ENCODE assay signal across 27 cellular contexts in the genomic region with DNA sequence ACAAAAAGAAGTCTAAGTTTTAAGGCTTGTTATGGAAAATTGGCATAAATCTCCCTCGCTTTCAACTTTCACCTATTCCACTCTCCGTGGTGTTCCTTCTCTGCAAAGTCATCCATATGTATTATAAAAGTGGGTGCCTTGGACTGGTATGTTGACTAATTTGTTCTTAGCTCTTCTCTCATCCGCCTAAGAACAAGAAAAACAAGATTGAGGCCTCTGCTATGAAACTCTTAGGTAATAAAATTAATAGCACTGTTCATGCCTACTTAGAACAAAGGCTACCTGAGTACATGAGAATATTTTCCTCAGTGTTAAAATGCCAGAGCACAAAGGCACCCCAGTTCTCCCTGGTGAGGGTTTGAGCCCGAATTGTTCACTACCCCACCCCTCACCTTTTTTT. TPM values are rescaled to one million over a fixed set of nuclear protein-coding genes. Genes with fewer than 3 reads are reported as not detected.
DNase-seq lines count a peak whose midpoint lies in the region; ATAC-seq and TF ChIP-seq lines count a peak whose summit lies in the region.
"Had no signal": no experiment of that assay in that cellular context is flagged by ENCODE, and none has a peak within 500 bp of the region (broad histone marks: within the 10 kb centered on the region; RNA-seq: fewer than 3 reads in every experiment).

No MANE protein-coding gene starts in this region.

- H3K27ac Mint-ChIP-seq in WTC11 (no peak overlapping the region), natural killer cell (no peak overlapping the region)
- H3K27ac Mint-ChIP-seq: activated CD4-positive, alpha-beta memory T cell treated with anti-CD3 and anti-CD28 coated beads for 36 hours; HFFc6; stimulated activated memory B cell treated with anti-CD40 and anti-IgM and Interleukin-4, amounts not matched to agents 10 μg/mL and 1 μg/mL and 100 μg/mL, for 72 hours had no signal

- TF ChIP-seq POLR2A in transverse colon (IDR thresholded peaks at IDR 0.05): no peak

- H3K27ac ChIP-seq in iPS-20b (ENCODE audit: low read length) (no peak overlapping the region), transverse colon (peak overlapping the region; percentile 84 to 88 (median 86))
- H3K27ac ChIP-seq: adrenal gland, ovary, sigmoid colon, SK-N-MC, thoracic aorta had no signal

- CTCF ChIA-PET in WTC11 (lab: Charles Lee): no interaction called here

- no peak for ATAC-seq in WTC11
- no peak for ATAC-seq in GM18867 (IDR thresholded peaks at IDR 0.05; ENCODE audit: unreplicated experiment)
- ATAC-seq in GM19467 (IDR thresholded peaks at IDR 0.05; ENCODE audit: unreplicated experiment): no peak
- no peak for ATAC-seq in natural killer cell
- ATAC-seq: gastrocnemius medialis; K562; naive thymus-derived CD8-positive, alpha-beta T cell; Panc1; stimulated activated memory B cell treated with anti-CD40 and anti-IgM and Interleukin-4, amounts not matched to agents 10 μg/mL and 1 μg/mL and 100 μg/mL, for 72 hours had no signal

- DNase-seq in HT-29 (ENCODE audit: low spot score) (peak; percentile 73), WTC11 (ENCODE audit: low spot score) (no peak), transverse colon (no peak), natural killer cell (no peak)
- DNase-seq: activated CD4-positive, alpha-beta memory T cell treated with anti-CD3 and anti-CD28 coated beads for 36 hours; activated gamma-delta T cell treated with Interleukin-2 at 50 U/mL for 16 hours; activated T-cell treated with anti-CD3 and anti-CD28 coated beads for 4 hours; adrenal gland; gastrocnemius medialis; HFFc6; kidney glomerular epithelial cell; mesenchymal stem cell; MV-4-11; naive thymus-derived CD8-positive, alpha-beta T cell; NCI-H1694 treated with DMSO at 0.1 percent for 48 hours; NCI-H748 treated with DMSO at 0.1 percent for 48 hours; ovary; sigmoid colon had no signal

- H3K4me3 Mint-ChIP-seq in WTC11: peak overlapping the region; percentile 88; the same call in 1 of the 2 replicates
- H3K4me3 Mint-ChIP-seq in natural killer cell: no peak overlapping the region

- 71 to 72% methylated on average over 4 of the region's 4 CpGs for WGBS in transverse colon (ENCODE audit: low coverage in 1 of 2), 2 donors

- TF ChIP-seq CTCF in WTC11 (IDR thresholded peaks at IDR 0.05) (no peak), transverse colon (IDR thresholded peaks at IDR 0.05) (no peak), natural killer cell (IDR thresholded peaks at IDR 0.05) (no peak)

- H3K9me3 ChIP-seq in iPS-20b (ENCODE audit: insufficient read depth, low read depth, low read length) (peaks cover 7% of the 10 kb centered on the region), transverse colon (no peaks in the 10 kb centered on the region)
- H3K9me3 ChIP-seq: adrenal gland, gastrocnemius medialis, ovary, sigmoid colon, thoracic aorta had no signal

- intact Hi-C loops in transverse colon (cut with DNase I; ENCODE audit: low total_unique reads) (no loop called here), natural killer cell (cut with micrococcal nuclease) (no loop called here)

- H3K27me3 ChIP-seq in iPS-20b (ENCODE audit: insufficient read depth, low read length): peaks cover 25% of the 10 kb centered on the region
- H3K27me3 ChIP-seq in transverse colon: peaks cover 4% of the 10 kb centered on the region
- H3K27me3 ChIP-seq: adrenal gland, gastrocnemius medialis, ovary had no signal

- H3K36me3 Mint-ChIP-seq in WTC11: peaks cover 30% of the 10 kb centered on the region
- H3K36me3 Mint-ChIP-seq in natural killer cell: no peaks in the 10 kb centered on the region
- H3K36me3 Mint-ChIP-seq: activated CD4-positive, alpha-beta memory T cell treated with anti-CD3 and anti-CD28 coated beads for 36 hours; naive thymus-derived CD8-positive, alpha-beta T cell; stimulated activated memory B cell treated with anti-CD40 and anti-IgM and Interleukin-4, amounts not matched to agents 10 μg/mL and 1 μg/mL and 100 μg/mL, for 72 hours had no signal

- H3K4me1 ChIP-seq in iPS-20b (ENCODE audit: insufficient read depth, low read length) (no peaks in the 10 kb centered on the region; the same call in 1 of the 2 replicates), transverse colon (peaks cover 0 to 29% (median 15%) of the 10 kb centered on the region in 4 donors)

- H3K4me1 Mint-ChIP-seq in WTC11: peaks cover 29% of the 10 kb centered on the region
- H3K4me1 Mint-ChIP-seq in natural killer cell: peaks cover 6 to 21% of the 10 kb centered on the region in 2 donors

- no peak for TF ChIP-seq EP300 in transverse colon (IDR thresholded peaks at IDR 0.05; ENCODE audit: low read depth)

- H3K9ac ChIP-seq in iPS-20b (ENCODE audit: low read depth, low read length): no peak overlapping the region

- in situ Hi-C loops in transverse colon (cut with MboI; ENCODE audit: low pct_ligation_motif_present in 1 of 4, low pct_unique_long_range_greater_than_20kb in 1 of 4, low sequenced_read_pairs in 3 of 4): no loop called here

- peak overlapping the region; percentile 87 for H3K4me3 ChIP-seq in iPS-20b (ENCODE audit: low read length)
- peak overlapping the region in 2 of 4 donors; percentile 57 to 71 for H3K4me3 ChIP-seq in transverse colon
- H3K4me3 ChIP-seq: thoracic aorta had no signal

- POLR2A ChIA-PET in WTC11 (lab: Charles Lee): no interaction called here

- peaks cover 34% of the 10 kb centered on the region for H3K9me3 Mint-ChIP-seq in WTC11
- H3K9me3 Mint-ChIP-seq in natural killer cell: no peaks in the 10 kb centered on the region
- H3K9me3 Mint-ChIP-seq: activated CD4-positive, alpha-beta memory T cell treated with anti-CD3 and anti-CD28 coated beads for 36 hours; HFFc6; naive thymus-derived CD8-positive, alpha-beta T cell; stimulated activated memory B cell treated with anti-CD40 and anti-IgM and Interleukin-4, amounts not matched to agents 10 μg/mL and 1 μg/mL and 100 μg/mL, for 72 hours had no signal

- peaks cover 17% of the 10 kb centered on the region for H3K27me3 Mint-ChIP-seq in WTC11 (ENCODE audit: low read depth)
- peaks cover 31 to 33% of the 10 kb centered on the region in 2 donors for H3K27me3 Mint-ChIP-seq in natural killer cell (ENCODE audit: low read depth in 2 of 2)

- H3K36me3 ChIP-seq in iPS-20b (ENCODE audit: insufficient read depth, low read depth, low read length) (peaks cover 4% of the 10 kb centered on the region; the same call in 1 of the 2 replicates), transverse colon (no peaks in the 10 kb centered on the region)
- H3K36me3 ChIP-seq: adrenal gland, gastrocnemius medialis, ovary, sigmoid colon, thoracic aorta had no signal

TF ChIP-seq in WTC11, 78 proteins besides CTCF, POLR2A, EP300 and RAD21:
- TF ChIP-seq, protein P1, sequence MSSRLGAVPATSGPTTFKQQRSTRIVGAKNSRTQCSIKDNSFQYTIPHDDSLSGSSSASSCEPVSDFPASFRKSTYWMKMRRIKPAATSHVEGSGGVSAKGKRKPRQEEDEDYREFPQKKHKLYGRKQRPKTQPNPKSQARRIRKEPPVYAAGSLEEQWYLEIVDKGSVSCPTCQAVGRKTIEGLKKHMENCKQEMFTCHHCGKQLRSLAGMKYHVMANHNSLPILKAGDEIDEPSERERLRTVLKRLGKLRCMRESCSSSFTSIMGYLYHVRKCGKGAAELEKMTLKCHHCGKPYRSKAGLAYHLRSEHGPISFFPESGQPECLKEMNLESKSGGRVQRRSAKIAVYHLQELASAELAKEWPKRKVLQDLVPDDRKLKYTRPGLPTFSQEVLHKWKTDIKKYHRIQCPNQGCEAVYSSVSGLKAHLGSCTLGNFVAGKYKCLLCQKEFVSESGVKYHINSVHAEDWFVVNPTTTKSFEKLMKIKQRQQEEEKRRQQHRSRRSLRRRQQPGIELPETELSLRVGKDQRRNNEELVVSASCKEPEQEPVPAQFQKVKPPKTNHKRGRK (CRISPR knock-in tag; IDR thresholded peaks at IDR 0.05; ENCODE audit: borderline replicate concordance): no peak
- TF ChIP-seq TCF7 (CRISPR knock-in tag; IDR thresholded peaks at IDR 0.05; ENCODE audit: low read depth) (no peak), RORB (CRISPR knock-in tag; IDR thresholded peaks at IDR 0.05) (no peak), ERG (CRISPR knock-in tag; IDR thresholded peaks at IDR 0.05) (no peak)
- TF ChIP-seq, protein P2, sequence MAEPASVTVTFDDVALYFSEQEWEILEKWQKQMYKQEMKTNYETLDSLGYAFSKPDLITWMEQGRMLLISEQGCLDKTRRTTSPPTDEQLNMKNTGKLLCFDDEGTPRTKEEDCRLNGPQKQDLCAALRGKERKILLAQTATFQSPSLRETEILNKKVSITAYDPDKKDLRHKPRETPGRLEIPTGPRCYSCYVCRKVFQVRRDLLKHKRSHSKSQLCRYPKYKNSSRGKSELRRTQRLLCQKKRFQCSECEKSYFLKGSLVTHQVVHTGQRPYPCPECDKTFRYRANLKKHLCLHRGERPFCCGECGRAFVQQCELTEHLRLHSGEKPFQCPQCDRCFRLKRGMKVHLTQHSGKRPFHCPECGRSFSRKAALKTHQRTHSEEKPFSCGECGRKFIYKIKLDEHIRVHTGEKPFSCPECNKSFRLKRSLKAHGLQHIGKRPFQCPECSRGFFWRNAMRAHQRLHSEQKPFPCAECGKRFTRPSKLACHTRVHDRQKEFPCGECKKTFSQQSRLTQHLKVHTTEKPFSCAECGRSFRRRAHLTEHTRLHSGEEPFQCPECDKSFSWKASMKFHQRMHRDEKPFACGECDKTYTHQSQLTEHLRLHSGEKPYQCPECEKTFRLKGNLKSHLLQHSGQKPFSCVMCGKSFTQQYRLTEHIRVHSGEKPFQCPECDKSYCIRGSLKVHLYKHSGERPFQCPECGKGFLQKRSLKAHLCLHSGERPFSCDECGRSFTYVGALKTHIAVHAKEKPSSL (CRISPR knock-in tag; conservative IDR thresholded peaks at IDR 0.05): no peak

RNA-seq across cellular contexts. Expression of gene CNGA1, which starts 1.3 kb away (rescaled TPM):
- total RNA-seq in HT-29 (2014; rRNA removed; shearing (Covaris generic)): 6.5 and 9.5 TPM in 2 replicates
- 0.50 to 1.9 TPM (median 1.1 TPM) in 3 replicates for total RNA-seq in WTC11 (2021)
- total RNA-seq in transverse colon: 10 to 100 TPM in 3 of 4 donors, 1 to 10 TPM in 1; 1.2 to 21.0 (median 15.0) TPM
- total RNA-seq in natural killer cell: not detected
- total RNA-seq: HFFc6; naive thymus-derived CD8-positive, alpha-beta T cell; T-helper 2 cell treated with Interferon-gamma antibody and Interleukin-4, amounts not matched to agents 100 ng/mL and 5 ng/mL, for 36 hours had no signal

RNA-seq across cellular contexts. Expression of gene NIPAL1, which starts 1.4 kb away (rescaled TPM):
- 10.3 and 16.5 TPM in 2 replicates for total RNA-seq in HT-29 (2014; rRNA removed; shearing (Covaris generic))
- total RNA-seq in WTC11 (2021) (7.1 to 8.4 TPM (median 7.2 TPM) in 3 replicates), transverse colon (10 to 100 TPM; 37.5 to 47.7 (median 41.1) TPM), natural killer cell (1 to 10 TPM in 1 of 3 donors, not detected in 2; 1.4 TPM)
